Comparison of ENCODE assay signal across 16 cellular contexts in genomic region chr15:57237282-57237642, GRCh38.
A peak's percentile ranks its signal among the peaks of the same experiment; 100 is the strongest.
DNase-seq lines count a peak whose midpoint lies in the region; ATAC-seq and TF ChIP-seq lines count a peak whose summit lies in the region.
"Had no signal": no experiment of that assay in that cellular context is flagged by ENCODE, and none has a peak within 500 bp of the region (broad histone marks: within the 10 kb centered on the region; RNA-seq: fewer than 3 reads in every experiment).

No MANE protein-coding gene starts in this region.

- no peak overlapping the region for H3K9ac ChIP-seq in SK-N-MC (ENCODE audit: insufficient read length)

- peaks cover 23 to 39% of the 10 kb centered on the region in 2 donors for H3K36me3 Mint-ChIP-seq in stimulated activated naive B cell treated with anti-CD40 and anti-IgM and Interleukin-4, amounts not matched to agents 10 μg/mL and 1 μg/mL and 100 μg/mL, for 72 hours

- intact Hi-C loops in right lobe of liver (cut with DNase I), result no loop called here

- H3K4me3 ChIP-seq in SK-N-MC (no peak overlapping the region; the same call in 1 of the 2 replicates), right lobe of liver (no peak overlapping the region)

- peaks cover 87% of the 10 kb centered on the region for H3K36me3 ChIP-seq in SK-N-MC (ENCODE audit: insufficient read depth, low read length)
- peaks cover 0 to 18% (median 4%) of the 10 kb centered on the region in 4 donors for H3K36me3 ChIP-seq in right lobe of liver

- peaks cover 0 to 4% of the 10 kb centered on the region in 2 donors for H3K4me1 Mint-ChIP-seq in stimulated activated naive B cell treated with anti-CD40 and anti-IgM and Interleukin-4, amounts not matched to agents 10 μg/mL and 1 μg/mL and 100 μg/mL, for 72 hours
- H3K4me1 Mint-ChIP-seq: activated CD4-positive, alpha-beta T cell treated with anti-CD3 and anti-CD28 coated beads, Interleukin-2, amount 10 ng/mL, durations not matched to agents 24 days and 14 days had no signal

- H3K9me3 ChIP-seq in SK-N-MC (ENCODE audit: low read depth, low read length) (no peaks in the 10 kb centered on the region), right lobe of liver (no peaks in the 10 kb centered on the region)

- no peaks in the 10 kb centered on the region for H3K9me3 Mint-ChIP-seq in stimulated activated naive B cell treated with anti-CD40 and anti-IgM and Interleukin-4, amounts not matched to agents 10 μg/mL and 1 μg/mL and 100 μg/mL, for 72 hours
- H3K9me3 Mint-ChIP-seq: activated CD4-positive, alpha-beta T cell treated with anti-CD3 and anti-CD28 coated beads, Interleukin-2, amount 10 ng/mL, durations not matched to agents 24 days and 14 days; activated T-cell treated with anti-CD3 and anti-CD28 coated beads, Interleukin-2, amount 50 U/mL, for 4 hours; CD4-positive, CD25-positive, alpha-beta regulatory T cell; naive thymus-derived CD8-positive, alpha-beta T cell had no signal

- no peaks in the 10 kb centered on the region for H3K27me3 Mint-ChIP-seq in stimulated activated naive B cell treated with anti-CD40 and anti-IgM and Interleukin-4, amounts not matched to agents 10 μg/mL and 1 μg/mL and 100 μg/mL, for 72 hours
- H3K27me3 Mint-ChIP-seq: activated CD4-positive, alpha-beta T cell treated with anti-CD3 and anti-CD28 coated beads, Interleukin-2, amount 10 ng/mL, durations not matched to agents 24 days and 14 days; CD4-positive, CD25-positive, alpha-beta regulatory T cell; naive thymus-derived CD8-positive, alpha-beta T cell had no signal

- whole genome bisulfite sequencing in right lobe of liver (ENCODE audit: insufficient coverage, low coverage, low lambda C conversion rate, missing lambda C conversion rate), result 50% methylated on average over 2 of the region's 2 CpGs

- DNase-seq in NCI-H187 treated with DMSO at 0.1 percent for 48 hours (lab: John Stamatoyannopoulos, UW) (peak; percentile 29), NCI-H187 (lab: John Stamatoyannopoulos, UW) (no peak), SK-N-MC (ENCODE audit: low read depth, low spot score) (no peak), right lobe of liver (no peak)
- no peak for DNase-seq in stimulated activated naive B cell treated with anti-CD40 and anti-IgM and Interleukin-4, amounts not matched to agents 10 μg/mL and 1 μg/mL and 100 μg/mL, for 72 hours
- DNase-seq: 8988T; activated CD4-positive, alpha-beta T cell treated with anti-CD3 and anti-CD28 coated beads, Interleukin-2, amount 10 ng/mL, durations not matched to agents 24 days and 14 days; activated T-cell treated with anti-CD3 and anti-CD28 coated beads, Interleukin-2, amount 50 U/mL, for 4 hours; CD4-positive, CD25-positive, alpha-beta regulatory T cell; Kasumi-1; naive thymus-derived CD8-positive, alpha-beta T cell; stimulated activated naive CD4-positive, alpha-beta T cell treated with Interleukin-2 at 50 U/mL for 16 hours; T-helper 2 cell had no signal

- H3K4me3 Mint-ChIP-seq in stimulated activated naive B cell treated with anti-CD40 and anti-IgM and Interleukin-4, amounts not matched to agents 10 μg/mL and 1 μg/mL and 100 μg/mL, for 72 hours, result no peak overlapping the region
- H3K4me3 Mint-ChIP-seq: activated CD4-positive, alpha-beta T cell treated with anti-CD3 and anti-CD28 coated beads, Interleukin-2, amount 10 ng/mL, durations not matched to agents 24 days and 14 days; activated T-cell treated with anti-CD3 and anti-CD28 coated beads, Interleukin-2, amount 50 U/mL, for 4 hours; CD4-positive, CD25-positive, alpha-beta regulatory T cell; naive thymus-derived CD8-positive, alpha-beta T cell had no signal

- H3K27ac Mint-ChIP-seq in stimulated activated naive B cell treated with anti-CD40 and anti-IgM and Interleukin-4, amounts not matched to agents 10 μg/mL and 1 μg/mL and 100 μg/mL, for 72 hours, result no peak overlapping the region
- H3K27ac Mint-ChIP-seq: activated CD4-positive, alpha-beta T cell treated with anti-CD3 and anti-CD28 coated beads, Interleukin-2, amount 10 ng/mL, durations not matched to agents 24 days and 14 days; naive thymus-derived CD8-positive, alpha-beta T cell had no signal

- TF ChIP-seq CTCF in right lobe of liver (IDR thresholded peaks at IDR 0.05), result no peak

- no peaks in the 10 kb centered on the region for H3K27me3 ChIP-seq in right lobe of liver

- TF ChIP-seq POLR2A in right lobe of liver (IDR thresholded peaks at IDR 0.05), result no peak

- ATAC-seq in right lobe of liver, result peak; percentile 36 to 66 (median 50)
- no peak for ATAC-seq in HG02852 (IDR thresholded peaks at IDR 0.05; ENCODE audit: unreplicated experiment)
- no peak for ATAC-seq in stimulated activated naive B cell treated with anti-CD40 and anti-IgM and Interleukin-4, amounts not matched to agents 10 μg/mL and 1 μg/mL and 100 μg/mL, for 72 hours (replicated peaks)
- ATAC-seq in GM18858 (IDR thresholded peaks at IDR 0.05; ENCODE audit: unreplicated experiment), result no peak
- no peak for ATAC-seq in GM19328 (IDR thresholded peaks at IDR 0.05; ENCODE audit: unreplicated experiment)
- ATAC-seq: activated T-cell treated with anti-CD3 and anti-CD28 coated beads, Interleukin-2, amount 50 U/mL, for 4 hours; naive thymus-derived CD8-positive, alpha-beta T cell had no signal

- H3K27ac ChIP-seq in SK-N-MC (peak overlapping the region; percentile 46; the same call in 1 of the 2 replicates), right lobe of liver (no peak overlapping the region)

- peaks cover 0 to 9% (median 2%) of the 10 kb centered on the region in 4 donors for H3K4me1 ChIP-seq in right lobe of liver

Comparison
In these comparisons a context has a peak if more than half of its experiments do, and no peak if none do; other contexts are left out.
1. ATAC-seq: peak in right lobe of liver (4 of 4); none in HG02852 (single experiment), stimulated activated naive B cell treated with anti-CD40 and anti-IgM and Interleukin-4, amounts not matched to agents 10 μg/mL and 1 μg/mL and 100 μg/mL, for 72 hours (0 of 2), GM18858 (single experiment) and GM19328 (single experiment).